ENCODE assay signal across 13 cellular contexts in genomic region chr1:150257624-150258274, GRCh38. TPM values are rescaled to one million over a fixed set of nuclear protein-coding genes. Genes with fewer than 3 reads are reported as not detected.
DNase-seq lines count a peak whose midpoint lies in the region; ATAC-seq, FAIRE-seq and TF ChIP-seq lines count a peak whose summit lies in the region.
"Had no signal": no experiment of that assay in that cellular context is flagged by ENCODE, and none has a peak within 500 bp of the region (broad histone marks: within the 10 kb centered on the region; RNA-seq: fewer than 3 reads in every experiment).

CA14 (plus strand) TSS chr1:150257774; CDS start chr1:150258129, 355 bp downstream.

- H3K9me3 ChIP-seq in SJCRH30 (replicated peaks), result no peaks in the 10 kb centered on the region
- no peaks in the 10 kb centered on the region for H3K9me3 ChIP-seq in neural progenitor cell (ENCODE audit: low read depth)

- FAIRE-seq in GM19239 (lab: Jason Lieb, UNC), result no peak

- H3K27me3 ChIP-seq in SJCRH30 (no peaks in the 10 kb centered on the region), neural progenitor cell (no peaks in the 10 kb centered on the region)

- H3K27ac Mint-ChIP-seq in glutamatergic neuron (ENCODE audit: unreplicated experiment) (peak within 1 kb of the TSS; percentile 86), neural progenitor cell (peak within 1 kb of the TSS; percentile 95)
- H3K27ac Mint-ChIP-seq: activated B cell treated with CpG ODN at 0.5 μM for 24 hours; CD8-positive, alpha-beta T cell had no signal

- ATAC-seq in GM18870 (IDR thresholded peaks at IDR 0.05; ENCODE audit: unreplicated experiment), result no peak
- ATAC-seq: CD8-positive, alpha-beta T cell had no signal

- peaks cover 6% of the 10 kb centered on the region for H3K9me3 Mint-ChIP-seq in glutamatergic neuron (ENCODE audit: unreplicated experiment)
- H3K9me3 Mint-ChIP-seq in neural progenitor cell, result no peaks in the 10 kb centered on the region
- H3K9me3 Mint-ChIP-seq: activated B cell treated with CpG ODN at 0.5 μM for 24 hours; CD8-positive, alpha-beta T cell had no signal

- H3K4me1 Mint-ChIP-seq in glutamatergic neuron (ENCODE audit: low read depth, unreplicated experiment) (peaks cover 32% of the 10 kb centered on the region), neural progenitor cell (peaks cover 54% of the 10 kb centered on the region)

- peak within 1 kb of the TSS; percentile 67 for H3K9ac ChIP-seq in neural progenitor cell

- H3K27me3 Mint-ChIP-seq in glutamatergic neuron (ENCODE audit: unreplicated experiment) (peaks cover 4% of the 10 kb centered on the region), neural progenitor cell (ENCODE audit: insufficient read depth, low read depth) (peaks cover 12% of the 10 kb centered on the region)

- H3K4me1 ChIP-seq in SJCRH30 (peaks cover 6% of the 10 kb centered on the region; the same call in 1 of the 2 replicates), neural progenitor cell (peaks cover 23% of the 10 kb centered on the region)

- no peak for TF ChIP-seq CTCF in glutamatergic neuron (IDR thresholded peaks at IDR 0.05; ENCODE audit: partially characterized antibody, unreplicated experiment)
- no peak for TF ChIP-seq CTCF in neural progenitor cell (IDR thresholded peaks at IDR 0.05)

- H3K4me2 ChIP-seq in neural progenitor cell, result peak within 1 kb of the TSS; percentile 99

- peaks cover 48% of the 10 kb centered on the region for H3K79me2 ChIP-seq in neural progenitor cell (ENCODE audit: low read depth)

- peak in 12 of 14 donors; percentile 33 to 71 (median 49) for DNase-seq in C1 segment of cervical spinal cord (lab: John Stamatoyannopoulos, UW)
- DNase-seq in SJCRH30, result peak; percentile 63 to 75
- DNase-seq in glutamatergic neuron, result no peak
- DNase-seq in neural progenitor cell (ENCODE audit: low spot score), result peak; percentile 80
- no peak for DNase-seq in activated CD4-positive, alpha-beta T cell treated with anti-CD3 and anti-CD28 coated beads for 1 hour
- no peak for DNase-seq in GM19239 (ENCODE audit: insufficient read length, low spot score)
- DNase-seq in NCI-H187 (lab: John Stamatoyannopoulos, UW), result no peak
- DNase-seq: activated B cell treated with CpG ODN at 0.5 μM for 24 hours; CD8-positive, alpha-beta T cell; central memory CD4-positive, alpha-beta T cell; NCI-H1694 had no signal

- H4K20me1 ChIP-seq in neural progenitor cell (ENCODE audit: low read depth), result no peaks in the 10 kb centered on the region

- H3K27ac ChIP-seq in SJCRH30, result peak within 1 kb of the TSS; percentile 45
- H3K27ac ChIP-seq in neural progenitor cell, result peak within 1 kb of the TSS; percentile 98

- no peaks in the 10 kb centered on the region for H3K36me3 Mint-ChIP-seq in glutamatergic neuron (ENCODE audit: unreplicated experiment)
- H3K36me3 Mint-ChIP-seq in neural progenitor cell, result peaks cover 12% of the 10 kb centered on the region
- H3K36me3 Mint-ChIP-seq: CD8-positive, alpha-beta T cell had no signal

- H3F3A ChIP-seq in neural progenitor cell (ENCODE audit: low read depth), result peaks cover 60% of the 10 kb centered on the region

- H3K36me3 ChIP-seq in SJCRH30 (no peaks in the 10 kb centered on the region), neural progenitor cell (no peaks in the 10 kb centered on the region)

- H2AFZ ChIP-seq in neural progenitor cell (replicated peaks), result no peak within 1 kb of the TSS

- H3K4me3 ChIP-seq in SJCRH30 (peak within 1 kb of the TSS; percentile 51), neural progenitor cell (peak within 1 kb of the TSS; percentile 84)

- H3K4me3 Mint-ChIP-seq in glutamatergic neuron (ENCODE audit: unreplicated experiment) (peak within 1 kb of the TSS; percentile 76), neural progenitor cell (peak within 1 kb of the TSS; percentile 93)

RNA-seq across cellular contexts. Expression of gene CA14, which starts in this region (rescaled TPM):
- total RNA-seq in SJCRH30 (2014; rRNA removed; shearing (Covaris generic)), result 3.9 and 4.7 TPM in 2 replicates
- 1.5 TPM for total RNA-seq in glutamatergic neuron (ENCODE audit: unreplicated experiment)
- 56.4 and 64.4 TPM in 2 replicates for total RNA-seq in neural progenitor cell (ENCODE audit: low replicate concordance)
- total RNA-seq: activated B cell treated with CpG ODN at 0.5 μM for 24 hours; CD8-positive, alpha-beta T cell; mesenteric fat pad had no signal

Comparison
In these comparisons a context has a peak if more than half of its experiments do, and no peak if none do; other contexts are left out.
1. DNase-seq: peak in C1 segment of cervical spinal cord (12 of 14), SJCRH30 (2 of 2) and neural progenitor cell (single experiment); none in glutamatergic neuron (single experiment), activated CD4-positive, alpha-beta T cell treated with anti-CD3 and anti-CD28 coated beads for 1 hour (single experiment), GM19239 (single experiment) and NCI-H187 (0 of 2).